In the genomic region with DNA sequence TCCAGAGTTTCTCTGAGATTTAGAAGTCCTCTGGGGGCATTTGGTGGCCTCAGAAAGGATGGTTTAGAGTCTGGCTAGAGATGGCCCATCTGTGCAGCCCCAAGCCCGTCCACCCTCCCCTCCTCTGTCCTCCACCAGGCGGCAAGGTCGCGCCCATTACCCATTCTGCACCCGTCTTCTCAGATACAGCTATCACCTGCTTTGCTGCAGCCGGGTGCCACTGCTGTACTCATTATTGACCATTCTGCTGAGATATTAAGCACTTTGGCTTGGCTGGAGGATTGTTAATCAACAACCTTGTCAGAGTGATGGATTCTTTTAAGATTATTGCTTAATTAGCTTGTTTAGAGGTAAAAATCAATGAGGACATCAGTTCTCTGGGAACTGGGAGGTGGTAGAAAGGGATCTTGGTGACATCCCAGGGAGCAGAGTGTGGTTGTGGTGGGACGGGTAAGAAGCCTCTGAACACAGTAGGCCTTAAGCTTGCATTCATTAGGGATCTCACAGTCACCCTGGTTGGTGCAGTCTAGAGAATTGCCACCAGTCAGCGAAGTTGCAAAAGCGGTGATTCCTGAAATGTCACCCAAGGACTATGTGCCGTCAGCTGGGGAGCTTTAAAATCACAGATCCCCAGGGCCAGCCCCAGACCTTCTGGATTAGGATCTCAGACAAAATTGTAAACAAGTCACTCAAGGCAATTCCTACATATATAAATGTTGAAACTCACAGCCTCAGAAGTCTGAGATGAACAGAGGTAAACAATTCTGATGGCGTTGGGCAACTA, we compare ENCODE assay signal across 12 cellular contexts.
"Had no signal": no experiment of that assay in that cellular context is flagged by ENCODE, and none has a peak within 500 bp of the region (broad histone marks: within the 10 kb centered on the region; RNA-seq: fewer than 3 reads in every experiment).

No MANE protein-coding gene starts in this region.

- H3K27ac Mint-ChIP-seq: activated CD4-positive, alpha-beta memory T cell treated with anti-CD3 and anti-CD28 coated beads for 36 hours; activated CD4-positive, alpha-beta T cell treated with anti-CD3 and anti-CD28 coated beads for 36 hours; activated naive CD8-positive, alpha-beta T cell treated with anti-CD3 and anti-CD28 coated beads, Interleukin-2, amount 50 U/mL, for 24 hours; neural progenitor cell; T-helper 1 cell treated with Interleukin-12 subunit alpha and Interleukin-12 subunit beta and Interleukin-4 antibody, amounts not matched to agents 30 μg/mL and 1 μg/mL, for 36 hours had no signal

- H3K9me3 Mint-ChIP-seq: activated CD4-positive, alpha-beta memory T cell treated with anti-CD3 and anti-CD28 coated beads for 36 hours; activated naive CD8-positive, alpha-beta T cell treated with anti-CD3 and anti-CD28 coated beads, Interleukin-2, amount 50 U/mL, for 24 hours; activated T-cell treated with anti-CD3 and anti-CD28 coated beads, Interleukin-2, amount 50 U/mL, for 72 hours; stimulated activated memory B cell treated with anti-CD40 and anti-IgM and Interleukin-4, amounts not matched to agents 10 μg/mL and 1 μg/mL and 100 μg/mL, for 72 hours; T-helper 1 cell treated with Interleukin-12 subunit alpha and Interleukin-12 subunit beta and Interleukin-4 antibody, amounts not matched to agents 30 μg/mL and 1 μg/mL, for 36 hours had no signal

- H3K27me3 Mint-ChIP-seq: activated CD4-positive, alpha-beta memory T cell treated with anti-CD3 and anti-CD28 coated beads for 36 hours; activated CD4-positive, alpha-beta T cell treated with anti-CD3 and anti-CD28 coated beads for 36 hours; naive B cell; stimulated activated memory B cell treated with anti-CD40 and anti-IgM and Interleukin-4, amounts not matched to agents 10 μg/mL and 1 μg/mL and 100 μg/mL, for 72 hours had no signal

- DNase-seq: activated CD4-positive, alpha-beta memory T cell treated with anti-CD3 and anti-CD28 coated beads for 36 hours; activated CD4-positive, alpha-beta T cell treated with anti-CD3 and anti-CD28 coated beads for 36 hours; activated naive CD4-positive, alpha-beta T cell; activated naive CD8-positive, alpha-beta T cell treated with anti-CD3 and anti-CD28 coated beads, Interleukin-2, amount 50 U/mL, for 24 hours; activated T-cell treated with anti-CD3 and anti-CD28 coated beads, Interleukin-2, amount 50 U/mL, for 72 hours; aorta; erythroblast; naive B cell; ovary had no signal

- H3K4me3 Mint-ChIP-seq: activated CD4-positive, alpha-beta memory T cell treated with anti-CD3 and anti-CD28 coated beads for 36 hours; activated CD4-positive, alpha-beta T cell treated with anti-CD3 and anti-CD28 coated beads for 36 hours; activated naive CD8-positive, alpha-beta T cell treated with anti-CD3 and anti-CD28 coated beads, Interleukin-2, amount 50 U/mL, for 24 hours; activated T-cell treated with anti-CD3 and anti-CD28 coated beads, Interleukin-2, amount 50 U/mL, for 72 hours; neural progenitor cell; stimulated activated memory B cell treated with anti-CD40 and anti-IgM and Interleukin-4, amounts not matched to agents 10 μg/mL and 1 μg/mL and 100 μg/mL, for 72 hours; T-helper 1 cell treated with Interleukin-12 subunit alpha and Interleukin-12 subunit beta and Interleukin-4 antibody, amounts not matched to agents 30 μg/mL and 1 μg/mL, for 36 hours had no signal

- H3K36me3 Mint-ChIP-seq: activated CD4-positive, alpha-beta memory T cell treated with anti-CD3 and anti-CD28 coated beads for 36 hours; naive B cell; neural progenitor cell; stimulated activated memory B cell treated with anti-CD40 and anti-IgM and Interleukin-4, amounts not matched to agents 10 μg/mL and 1 μg/mL and 100 μg/mL, for 72 hours had no signal

- H3K4me1 Mint-ChIP-seq: neural progenitor cell had no signal

- ATAC-seq: activated CD4-positive, alpha-beta T cell treated with anti-CD3 and anti-CD28 coated beads for 36 hours; activated naive CD8-positive, alpha-beta T cell treated with anti-CD3 and anti-CD28 coated beads, Interleukin-2, amount 50 U/mL, for 24 hours; activated T-cell treated with anti-CD3 and anti-CD28 coated beads, Interleukin-2, amount 50 U/mL, for 72 hours; stimulated activated memory B cell treated with anti-CD40 and anti-IgM and Interleukin-4, amounts not matched to agents 10 μg/mL and 1 μg/mL and 100 μg/mL, for 72 hours had no signal
